15 cellular contexts compared by ENCODE assay signal in the genomic region with DNA sequence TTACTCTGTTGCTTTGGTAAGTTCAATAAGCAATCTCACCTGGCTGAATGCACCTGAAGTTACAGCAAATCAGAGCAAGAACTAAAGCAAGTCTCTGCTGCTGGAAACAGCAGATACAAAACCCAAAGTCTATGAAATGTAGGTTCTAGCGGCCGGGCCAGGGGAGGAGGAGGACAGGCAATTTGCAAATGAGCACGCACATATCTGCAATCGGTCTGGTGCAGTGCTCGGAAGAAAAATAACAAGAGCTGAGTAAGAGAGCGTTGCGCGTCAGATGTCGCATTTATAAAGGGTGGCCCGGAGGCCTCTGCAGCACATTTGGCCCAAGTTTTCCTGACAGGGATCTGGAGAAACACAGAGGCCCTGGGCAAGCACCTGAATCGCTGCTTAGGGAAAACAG.
DNase-seq lines count a peak whose midpoint lies in the region; ATAC-seq and TF ChIP-seq lines count a peak whose summit lies in the region.
"Had no signal": no experiment of that assay in that cellular context is flagged by ENCODE, and none has a peak within 500 bp of the region (broad histone marks: within the 10 kb centered on the region; RNA-seq: fewer than 3 reads in every experiment).

No MANE protein-coding gene starts in this region.

- H4K8ac ChIP-seq in trophoblast cell (ENCODE audit: low read depth, low read length), result no peak overlapping the region

- WGBS in trophoblast cell (ENCODE audit: extremely low coverage, insufficient coverage, insufficient read length), result no CpG with 5 or more reads among the region's 11 CpGs

- H4K12ac ChIP-seq in trophoblast cell (ENCODE audit: low read depth, low read length), result no peak overlapping the region

- H3K79me2 ChIP-seq in trophoblast cell (ENCODE audit: control insufficient read depth, insufficient read depth, low read length, poor library complexity), result peaks cover 2% of the 10 kb centered on the region

- H3K4me3 ChIP-seq in HUES6 (ENCODE audit: low read depth, low read length) (no peak overlapping the region), trophoblast cell (ENCODE audit: low read depth, low read length) (no peak overlapping the region)
- H3K4me3 ChIP-seq: left lung had no signal

- no peaks in the 10 kb centered on the region for H3K9me3 ChIP-seq in HUES6 (ENCODE audit: control insufficient read depth, insufficient read depth, low read depth, low read length)
- H3K9me3 ChIP-seq in trophoblast cell (ENCODE audit: insufficient read depth, low read depth, low read length), result no peaks in the 10 kb centered on the region
- H3K9me3 ChIP-seq: left lung had no signal

- no peak overlapping the region for H2BK120ac ChIP-seq in trophoblast cell (ENCODE audit: insufficient read depth, low read length, poor library complexity)

- H4K91ac ChIP-seq in trophoblast cell (ENCODE audit: low read depth, low read length), result no peak overlapping the region

- H3K4me3 Mint-ChIP-seq in activated CD4-positive, alpha-beta T cell treated with anti-CD3 and anti-CD28 coated beads for 36 hours, result no peak overlapping the region
- H3K4me3 Mint-ChIP-seq: dendritic cell treated with granulocyte-macrophage colony-stimulating factor and Interleukin-4, amounts not matched to agents 40 ng/mL and 50 ng/mL, for 4 days; nephron had no signal

- no peak overlapping the region for H3K18ac ChIP-seq in trophoblast cell (ENCODE audit: low read length)

- no peak overlapping the region for H2BK12ac ChIP-seq in trophoblast cell (ENCODE audit: low read length)

- no peaks in the 10 kb centered on the region for H3K79me1 ChIP-seq in trophoblast cell (ENCODE audit: low read length)

- H3K27ac ChIP-seq in HUES6 (ENCODE audit: low read depth, low read length) (peak overlapping the region; percentile 26; the same call in 1 of the 2 replicates), caudate nucleus (ENCODE audit: low read depth, low read length) (peak overlapping the region; percentile 53), trophoblast cell (ENCODE audit: low read depth, low read length) (no peak overlapping the region)

- CTCF ChIA-PET in activated CD4-positive, alpha-beta T cell treated with anti-CD3 and anti-CD28 coated beads for 36 hours (lab: Charles Lee), result no interaction called here

- POLR2A ChIA-PET in activated CD4-positive, alpha-beta T cell treated with anti-CD3 and anti-CD28 coated beads for 36 hours (lab: Charles Lee), result no interaction called here

- no peak overlapping the region for H3K23ac ChIP-seq in trophoblast cell (ENCODE audit: low read length)

- no peak overlapping the region for H3K14ac ChIP-seq in trophoblast cell (ENCODE audit: low read length)

- peaks cover 32% of the 10 kb centered on the region for H3K4me1 ChIP-seq in HUES6 (ENCODE audit: control insufficient read depth, insufficient read depth, low read length)
- peaks cover 7 to 8% of the 10 kb centered on the region in 2 experiments for H3K4me1 ChIP-seq in trophoblast cell (ENCODE audit: control insufficient read depth in 1 of 2, insufficient read depth in 2 of 2, low read length in 2 of 2)

- no peak for DNase-seq in activated CD4-positive, alpha-beta T cell treated with anti-CD3 and anti-CD28 coated beads for 36 hours
- DNase-seq in activated CD4-positive, alpha-beta T cell treated with anti-CD3 and anti-CD28 coated beads for 48 hours, result no peak
- DNase-seq in caudate nucleus (lab: John Stamatoyannopoulos, UW) (peak in 1 of 61 donors; percentile 21), trophoblast cell (no peak), GM10266 (ENCODE audit: extremely low spot score) (no peak), NCI-H2227 treated with DMSO at 0.1 percent for 48 hours (lab: John Stamatoyannopoulos, UW) (no peak)
- DNase-seq: amniotic stem cell, left lung, NCI-H2081, NCI-H748 treated with DMSO at 0.1 percent for 48 hours, T-helper 9 cell had no signal

- no peaks in the 10 kb centered on the region for H3K27me3 Mint-ChIP-seq in activated CD4-positive, alpha-beta T cell treated with anti-CD3 and anti-CD28 coated beads for 36 hours
- H3K27me3 Mint-ChIP-seq: dendritic cell treated with granulocyte-macrophage colony-stimulating factor and Interleukin-4, amounts not matched to agents 40 ng/mL and 50 ng/mL, for 4 days had no signal

- no peak for TF ChIP-seq CTCF in GM10266 (IDR thresholded peaks at IDR 0.05; ENCODE audit: control insufficient read depth, insufficient read depth, low read depth, missing control alignments)

- peaks cover 78% of the 10 kb centered on the region for H3K4me1 Mint-ChIP-seq in activated CD4-positive, alpha-beta T cell treated with anti-CD3 and anti-CD28 coated beads for 36 hours

- H3K9me3 Mint-ChIP-seq in activated CD4-positive, alpha-beta T cell treated with anti-CD3 and anti-CD28 coated beads for 36 hours (ENCODE audit: low read depth), result no peaks in the 10 kb centered on the region
- H3K9me3 Mint-ChIP-seq: dendritic cell treated with granulocyte-macrophage colony-stimulating factor and Interleukin-4, amounts not matched to agents 40 ng/mL and 50 ng/mL, for 4 days; nephron had no signal

- H3K36me3 ChIP-seq in HUES6 (ENCODE audit: control insufficient read depth, insufficient read depth, low read length) (no peaks in the 10 kb centered on the region), trophoblast cell (ENCODE audit: control insufficient read depth in 1 of 2, insufficient read depth in 2 of 2, low read length in 2 of 2) (peaks cover 4 to 7% of the 10 kb centered on the region in 2 experiments)
- H3K36me3 ChIP-seq: left lung had no signal

- peaks cover 53% of the 10 kb centered on the region for H3K36me3 Mint-ChIP-seq in activated CD4-positive, alpha-beta T cell treated with anti-CD3 and anti-CD28 coated beads for 36 hours (ENCODE audit: low read depth)

- H3K9ac ChIP-seq in HUES6 (ENCODE audit: low read length) (no peak overlapping the region), trophoblast cell (ENCODE audit: low read length) (no peak overlapping the region)

- H3K4ac ChIP-seq in trophoblast cell (ENCODE audit: low read depth, low read length), result peak overlapping the region; percentile 17

- no peak overlapping the region for H2AFZ ChIP-seq in trophoblast cell (ENCODE audit: insufficient read depth, low read length, poor library complexity)

- peak overlapping the region; percentile 77 for H3K27ac Mint-ChIP-seq in activated CD4-positive, alpha-beta T cell treated with anti-CD3 and anti-CD28 coated beads for 36 hours

- ATAC-seq in activated CD4-positive, alpha-beta T cell treated with anti-CD3 and anti-CD28 coated beads for 36 hours, result no peak
- no peak for ATAC-seq in HG03025 (IDR thresholded peaks at IDR 0.05; ENCODE audit: low FRiP score, unreplicated experiment)
- ATAC-seq: left lung had no signal

- H2BK5ac ChIP-seq in trophoblast cell (ENCODE audit: low read depth, low read length, poor library complexity), result no peak overlapping the region

- intact Hi-C loops in activated CD4-positive, alpha-beta T cell treated with anti-CD3 and anti-CD28 coated beads for 36 hours (cut with DNase I, micrococcal nuclease), result loop anchor here in 1 of 2 experiments (10.0 kb wide), 1 partner anchor 374 kb away; a partner anchor contains a TSS

- no peak overlapping the region for H3K4me2 ChIP-seq in trophoblast cell (ENCODE audit: low read length)

- H3K27me3 ChIP-seq in HUES6 (ENCODE audit: control insufficient read depth, insufficient read depth, low read length), result no peaks in the 10 kb centered on the region
- H3K27me3 ChIP-seq in trophoblast cell (ENCODE audit: insufficient read depth, low read length), result no peaks in the 10 kb centered on the region
- H3K27me3 ChIP-seq: left lung had no signal

- no peak overlapping the region for H2AK5ac ChIP-seq in trophoblast cell (ENCODE audit: low read length)
